In genomic region chr3:54215521-54215920, GRCh38 we compare ENCODE assay signal across 28 cellular contexts.
"Had no signal": no experiment of that assay in that cellular context is flagged by ENCODE, and none has a peak within 500 bp of the region (broad histone marks: within the 10 kb centered on the region; RNA-seq: fewer than 3 reads in every experiment).

No MANE protein-coding gene starts in this region.

- DNase-seq: activated B cell treated with CpG ODN at 0.5 μM for 24 hours; activated CD4-positive, alpha-beta T cell treated with anti-CD3 and anti-CD28 coated beads for 48 hours; activated CD4-positive, alpha-beta T cell treated with anti-CD3 and anti-CD28 coated beads, Interleukin-2, amount 50 U/mL, for 1 hour; activated CD4-positive, alpha-beta T cell treated with anti-CD3 and anti-CD28 coated beads, Interleukin-2, amount 50 U/mL, for 48 hours; activated CD8-positive, alpha-beta memory T cell treated with anti-CD3 and anti-CD28 coated beads for 24 hours; activated CD8-positive, alpha-beta T cell treated with anti-CD3 and anti-CD28 coated beads for 36 hours; activated effector memory CD4-positive, alpha-beta T cell treated with anti-CD3 and anti-CD28 coated beads, Interleukin-2, amount 50 U/mL, for 16 hours; activated naive CD4-positive, alpha-beta T cell treated with anti-CD3 and anti-CD28 coated beads for 36 hours; activated naive CD8-positive, alpha-beta T cell treated with anti-CD3 and anti-CD28 coated beads for 36 hours; activated naive CD8-positive, alpha-beta T cell treated with anti-CD3 and anti-CD28 coated beads, Interleukin-2, amount 50 U/mL, for 24 hours; activated T-cell treated with anti-CD3 and anti-CD28 coated beads, Interleukin-2, amount 50 U/mL, for 1 hour; activated T-cell treated with anti-CD3 and anti-CD28 coated beads, Interleukin-2, amount 50 U/mL, for 48 hours; adrenal gland; amygdala; aorta; body of pancreas; cortex of kidney; dermis blood vessel endothelial cell; effector CD4-positive, alpha-beta T cell; effector memory CD8-positive, alpha-beta T cell; esophagus squamous epithelium; foreskin melanocyte; T-helper 1 cell; T-helper 17 cell; T1000; WERI-Rb-1 had no signal

- H3K27me3 ChIP-seq: adrenal gland, body of pancreas, esophagus squamous epithelium, gastroesophageal sphincter had no signal

- H3K27ac ChIP-seq: adrenal gland, body of pancreas, epithelial cell of prostate, esophagus squamous epithelium, gastroesophageal sphincter, WERI-Rb-1 had no signal

- H3K4me3 ChIP-seq: adrenal gland, body of pancreas, esophagus squamous epithelium, gastroesophageal sphincter had no signal

- H3K36me3 ChIP-seq: adrenal gland, esophagus squamous epithelium, gastroesophageal sphincter, WERI-Rb-1 had no signal

- H3K4me1 ChIP-seq: adrenal gland had no signal
